Comparison of ENCODE assay signal across 8 cellular contexts in the genomic region with DNA sequence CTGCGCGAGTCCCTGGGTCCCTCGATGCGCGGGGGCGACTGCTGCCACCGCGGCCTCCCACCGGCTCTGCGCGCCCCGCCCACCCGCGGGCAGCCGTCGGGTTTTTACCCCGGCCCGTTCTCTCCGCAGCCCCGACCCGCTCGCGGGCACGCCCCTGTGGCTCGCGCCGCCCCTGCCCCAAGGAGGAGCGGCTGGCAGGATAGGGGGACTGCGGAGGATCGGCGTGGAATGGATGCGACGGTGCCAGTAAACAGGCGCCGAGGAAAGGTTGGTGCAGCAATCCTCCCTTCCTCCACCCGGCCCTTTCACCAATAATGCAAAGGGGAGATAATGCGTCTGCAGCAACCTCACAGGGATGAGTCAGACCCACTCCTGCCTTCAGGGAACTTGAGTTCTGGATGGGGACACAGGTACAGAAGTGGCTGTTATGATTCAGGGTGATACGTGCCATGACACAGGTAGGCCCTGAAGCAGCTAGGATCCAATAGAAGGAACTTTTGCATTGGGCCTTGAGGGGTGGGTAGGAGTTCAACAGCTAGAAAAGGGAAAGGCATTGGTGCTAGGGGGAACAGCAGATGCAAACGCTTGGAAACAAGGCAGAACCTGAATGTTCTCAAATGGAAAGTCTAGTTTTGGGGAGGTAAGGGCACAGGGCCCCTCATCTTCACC. TPM values are rescaled to one million over a fixed set of nuclear protein-coding genes. Genes with fewer than 3 reads are reported as not detected.
DNase-seq lines count a peak whose midpoint lies in the region; ATAC-seq and TF ChIP-seq lines count a peak whose summit lies in the region.

No MANE protein-coding gene starts in this region.

- H3K4me1 Mint-ChIP-seq in activated T-cell treated with anti-CD3 and anti-CD28 coated beads, Interleukin-2, amount 50 U/mL, for 4 hours (ENCODE audit: low read depth) = peaks cover 1% of the 10 kb centered on the region

- peak; percentile 39 to 41 for ATAC-seq in activated T-cell treated with anti-CD3 and anti-CD28 coated beads, Interleukin-2, amount 50 U/mL, for 4 hours
- ATAC-seq in RWPE2 (ENCODE audit: low read depth) = peak; percentile 6; the same call in 2 of the 3 replicates
- ATAC-seq in HG02571 (IDR thresholded peaks at IDR 0.05; ENCODE audit: unreplicated experiment) = no peak

- H3K27me3 ChIP-seq in RWPE2 (ENCODE audit: insufficient read depth, poor library complexity, severe bottlenecking) (peaks cover 21% of the 10 kb centered on the region), iPS-15b (ENCODE audit: control insufficient read depth, insufficient read depth, low read length) (peaks cover 55% of the 10 kb centered on the region), testis (no peaks in the 10 kb centered on the region)

- H3K9ac ChIP-seq in iPS-15b (ENCODE audit: low read depth, low read length) = no peak overlapping the region

- TF ChIP-seq CTCF in RWPE2 (IDR thresholded peaks at IDR 0.05; ENCODE audit: poor library complexity, severe bottlenecking) (no peak), testis (IDR thresholded peaks at IDR 0.05) (no peak)

- H3K9me3 Mint-ChIP-seq in activated T-cell treated with anti-CD3 and anti-CD28 coated beads, Interleukin-2, amount 50 U/mL, for 4 hours = peaks cover 3% of the 10 kb centered on the region

- H3K27me3 Mint-ChIP-seq in activated T-cell treated with anti-CD3 and anti-CD28 coated beads, Interleukin-2, amount 50 U/mL, for 4 hours (ENCODE audit: low read depth) = peaks cover 19% of the 10 kb centered on the region

- H3K27ac ChIP-seq in RWPE2 (ENCODE audit: poor library complexity, severe bottlenecking) (no peak overlapping the region), testis (no peak overlapping the region)

- H3K9me3 ChIP-seq in RWPE2 (ENCODE audit: severe bottlenecking) (no peaks in the 10 kb centered on the region), iPS-15b (ENCODE audit: control insufficient read depth, insufficient read depth, low read length) (no peaks in the 10 kb centered on the region), testis (no peaks in the 10 kb centered on the region)

- H3K36me3 Mint-ChIP-seq in activated T-cell treated with anti-CD3 and anti-CD28 coated beads, Interleukin-2, amount 50 U/mL, for 4 hours (ENCODE audit: insufficient read depth) = peaks cover 2% of the 10 kb centered on the region

- WGBS in testis, 2 donors = 12 to 16% methylated on average over 11 to 26 of the region's 39 CpGs

- H3K36me3 ChIP-seq in RWPE2 (ENCODE audit: low read depth) = no peaks in the 10 kb centered on the region
- no peaks in the 10 kb centered on the region for H3K36me3 ChIP-seq in iPS-15b (ENCODE audit: control insufficient read depth, insufficient read depth, low read length)
- H3K36me3 ChIP-seq in testis (ENCODE audit: low read depth, missing control alignments) = no peaks in the 10 kb centered on the region

- no peak for TF ChIP-seq POLR2A in testis (IDR thresholded peaks at IDR 0.05)

- intact Hi-C loops in testis (cut with DNase I; ENCODE audit: low total_unique reads) = no loop called here

- peak overlapping the region; percentile 45 for H3K4me3 Mint-ChIP-seq in activated T-cell treated with anti-CD3 and anti-CD28 coated beads, Interleukin-2, amount 50 U/mL, for 4 hours

- no peak for DNase-seq in activated T-cell treated with anti-CD3 and anti-CD28 coated beads, Interleukin-2, amount 50 U/mL, for 4 hours
- no peak for DNase-seq in activated T-cell treated with anti-CD3 and anti-CD28 coated beads for 4 hours
- peak; percentile 62 for DNase-seq in RWPE2 (ENCODE audit: low spot score)
- DNase-seq in testis = no peak
- DNase-seq in SIG-M5 treated with dmso at 0.1 percent for 504 hours (lab: John Stamatoyannopoulos, UW; ENCODE audit: unreplicated experiment) = no peak
- no peak for DNase-seq in NAMALWA (ENCODE audit: low spot score)

- H3K4me1 ChIP-seq in RWPE2 (ENCODE audit: insufficient read depth, poor library complexity, severe bottlenecking) = no peaks in the 10 kb centered on the region
- no peaks in the 10 kb centered on the region for H3K4me1 ChIP-seq in iPS-15b (ENCODE audit: control insufficient read depth, insufficient read depth, low read length)
- H3K4me1 ChIP-seq in testis = peaks cover 6% of the 10 kb centered on the region

- H3K4me3 ChIP-seq in RWPE2 (ENCODE audit: severe bottlenecking) (peak overlapping the region; percentile 25), iPS-15b (ENCODE audit: low read depth, low read length) (peak overlapping the region; percentile 52), testis (peak overlapping the region; percentile 32 to 61)

RNA-seq across cellular contexts. Expression of a gene that starts 0.6 kb away (rescaled TPM):
- total RNA-seq in activated T-cell treated with anti-CD3 and anti-CD28 coated beads, Interleukin-2, amount 50 U/mL, for 4 hours = under 1 TPM; 0.19 to 0.40 (median 0.40) TPM
- total RNA-seq in testis = 1 to 10 TPM; 3.3 to 5.9 TPM
- polyA plus RNA-seq in testis (ENCODE audit: insufficient read depth, low read depth, low replicate concordance) = 3.9 TPM
